In genomic region chr5:39578887-39579497, GRCh38 we compare ENCODE assay signal across 8 cellular contexts.
A peak's percentile ranks its signal among the peaks of the same experiment; 100 is the strongest.
DNase-seq lines count a peak whose midpoint lies in the region; ATAC-seq and TF ChIP-seq lines count a peak whose summit lies in the region.

No MANE protein-coding gene starts in this region.

- peaks cover 0 to 2% of the 10 kb centered on the region in 2 donors for H3K27me3 Mint-ChIP-seq in CD4-positive, alpha-beta memory T cell

- H3K4me3 ChIP-seq in CD4-positive, alpha-beta memory T cell (ENCODE audit: low read length in 2 of 2) = no peak overlapping the region
- no peak overlapping the region for H3K4me3 ChIP-seq in breast epithelium

- peak; percentile 50 for TF ChIP-seq RAD21 in Ishikawa (IDR thresholded peaks at IDR 0.05; ENCODE audit: low read depth)

- no peaks in the 10 kb centered on the region for H3K9me3 Mint-ChIP-seq in CD4-positive, alpha-beta memory T cell

- intact Hi-C loops in CD4-positive, alpha-beta memory T cell (cut with micrococcal nuclease) = loop anchor here (1.0 to 5.0 kb wide), 6 partner anchors 135 to 1300 kb away; partner anchors contain the start of gene TTC33
- intact Hi-C loops in breast epithelium (cut with DNase I; ENCODE audit: low total_unique reads) = no loop called here

- TF ChIP-seq POLR2A in breast epithelium (IDR thresholded peaks at IDR 0.05) = no peak

- peaks cover 10% of the 10 kb centered on the region for H3K4me1 ChIP-seq in CD4-positive, alpha-beta memory T cell (ENCODE audit: insufficient read depth, low read length)
- H3K4me1 ChIP-seq in breast epithelium = no peaks in the 10 kb centered on the region

- POLR2A ChIA-PET in CD4-positive, alpha-beta memory T cell (lab: Charles Lee; ENCODE audit: partially characterized antibody) = no interaction called here

- H3K27me3 ChIP-seq in CD4-positive, alpha-beta memory T cell (ENCODE audit: insufficient read depth, low read length) = no peaks in the 10 kb centered on the region
- H3K27me3 ChIP-seq in breast epithelium = no peaks in the 10 kb centered on the region

- DNase-seq in CD4-positive, alpha-beta memory T cell = peak in 4 of 5 donors; percentile 15 to 26 (median 19)
- no peak for DNase-seq in breast epithelium (ENCODE audit: low spot score in 2 of 2)
- DNase-seq in myocyte (ENCODE audit: low read depth) = peak; percentile 35
- DNase-seq in stimulated activated CD4-positive, alpha-beta T cell treated with anti-CD3 and anti-CD28 coated beads, Interleukin-1b, Interleukin-23, amount 100 ng/mL, for 48 hours = no peak
- no peak for DNase-seq in ureter (ENCODE audit: low spot score)
- no peak for DNase-seq in epidermal melanocyte (ENCODE audit: insufficient read length, low spot score)

- CTCF ChIA-PET in CD4-positive, alpha-beta memory T cell (lab: Charles Lee; ENCODE audit: partially characterized antibody) = interaction anchor here (0.7 to 1.9 kb wide), 18 partner anchors 8 to 1307 kb away, joined by 3 to 6 read pairs (median 3); no protein-coding TSS in a partner anchor

- H3K36me3 ChIP-seq in CD4-positive, alpha-beta memory T cell (ENCODE audit: insufficient read depth, low read length) = no peaks in the 10 kb centered on the region
- no peaks in the 10 kb centered on the region for H3K36me3 ChIP-seq in breast epithelium

- ATAC-seq in HG03159 (IDR thresholded peaks at IDR 0.05; ENCODE audit: unreplicated experiment) = no peak

- peaks cover 4 to 11% (median 6%) of the 10 kb centered on the region in 4 donors for H3K4me1 Mint-ChIP-seq in CD4-positive, alpha-beta memory T cell

- no peak overlapping the region for H3K27ac Mint-ChIP-seq in CD4-positive, alpha-beta memory T cell

- no peak overlapping the region for H3K27ac ChIP-seq in CD4-positive, alpha-beta memory T cell (ENCODE audit: low read depth, low read length)
- no peak overlapping the region for H3K27ac ChIP-seq in breast epithelium

- peak in 2 of 3 donors; percentile 34 to 65 for TF ChIP-seq CTCF in breast epithelium (IDR thresholded peaks at IDR 0.05)

- no peaks in the 10 kb centered on the region for H3K9me3 ChIP-seq in CD4-positive, alpha-beta memory T cell (ENCODE audit: control insufficient read depth in 1 of 2, low read length in 2 of 2)
- H3K9me3 ChIP-seq in breast epithelium = no peaks in the 10 kb centered on the region

- H3K4me3 Mint-ChIP-seq in CD4-positive, alpha-beta memory T cell = peak overlapping the region in 1 of 8 donors; percentile 32

- no peaks in the 10 kb centered on the region for H3K36me3 Mint-ChIP-seq in CD4-positive, alpha-beta memory T cell

- TF ChIP-seq EP300 in Ishikawa (IDR thresholded peaks at IDR 0.05; ENCODE audit: borderline replicate concordance) = no peak

TF ChIP-seq in Ishikawa, 13 proteins besides CTCF, POLR2A, EP300 and RAD21:
- TF ChIP-seq NFIC (IDR thresholded peaks at IDR 0.05) (no peak), CREB1 (IDR thresholded peaks at IDR 0.05; ENCODE audit: low read depth) (no peak), YY1 (IDR thresholded peaks at IDR 0.05; ENCODE audit: low read depth) (no peak), ZBTB7A (IDR thresholded peaks at IDR 0.05; ENCODE audit: low read depth) (no peak), EGR1 (IDR thresholded peaks at IDR 0.05) (no peak), REST (IDR thresholded peaks at IDR 0.05; ENCODE audit: low read depth) (no peak), TCF12 (IDR thresholded peaks at IDR 0.05; ENCODE audit: low read depth) (no peak), TEAD4 (IDR thresholded peaks at IDR 0.05) (no peak), TAF1 (IDR thresholded peaks at IDR 0.05; ENCODE audit: low read depth) (no peak), FOXM1 (IDR thresholded peaks at IDR 0.05; ENCODE audit: borderline replicate concordance, low read depth) (no peak), CEBPB (IDR thresholded peaks at IDR 0.05) (no peak)
- TF ChIP-seq, protein P1, sequence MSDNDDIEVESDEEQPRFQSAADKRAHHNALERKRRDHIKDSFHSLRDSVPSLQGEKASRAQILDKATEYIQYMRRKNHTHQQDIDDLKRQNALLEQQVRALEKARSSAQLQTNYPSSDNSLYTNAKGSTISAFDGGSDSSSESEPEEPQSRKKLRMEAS (IDR thresholded peaks at IDR 0.05) = no peak
- TF ChIP-seq, protein P2, sequence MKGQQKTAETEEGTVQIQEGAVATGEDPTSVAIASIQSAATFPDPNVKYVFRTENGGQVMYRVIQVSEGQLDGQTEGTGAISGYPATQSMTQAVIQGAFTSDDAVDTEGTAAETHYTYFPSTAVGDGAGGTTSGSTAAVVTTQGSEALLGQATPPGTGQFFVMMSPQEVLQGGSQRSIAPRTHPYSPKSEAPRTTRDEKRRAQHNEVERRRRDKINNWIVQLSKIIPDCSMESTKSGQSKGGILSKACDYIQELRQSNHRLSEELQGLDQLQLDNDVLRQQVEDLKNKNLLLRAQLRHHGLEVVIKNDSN (IDR thresholded peaks at IDR 0.05) = no peak

Comparison
In these comparisons a context has a peak if more than half of its experiments do, and no peak if none do; other contexts are left out.
1. DNase-seq: peak in CD4-positive, alpha-beta memory T cell (4 of 5) and myocyte (single experiment); none in breast epithelium (0 of 2), stimulated activated CD4-positive, alpha-beta T cell treated with anti-CD3 and anti-CD28 coated beads, Interleukin-1b, Interleukin-23, amount 100 ng/mL, for 48 hours (single experiment), ureter (single experiment) and epidermal melanocyte (single experiment).